Comparison of ENCODE assay signal across 8 cellular contexts in genomic region chr1:164576311-164577271, GRCh38. TPM values are rescaled to one million over a fixed set of nuclear protein-coding genes. Genes with fewer than 3 reads are reported as not detected.
A peak's percentile ranks its signal among the peaks of the same experiment; 100 is the strongest.
DNase-seq lines count a peak whose midpoint lies in the region; ATAC-seq, FAIRE-seq and TF ChIP-seq lines count a peak whose summit lies in the region.

No MANE protein-coding gene starts in this region.

- H3K27me3 ChIP-seq in colonic mucosa (no peaks in the 10 kb centered on the region), iPS-18a (ENCODE audit: control insufficient read depth, insufficient read depth, low read length) (no peaks in the 10 kb centered on the region)

- H3K9ac ChIP-seq in colonic mucosa (ENCODE audit: low read depth in 2 of 2, low read length in 2 of 2) (no peak overlapping the region), iPS-18a (ENCODE audit: low read length) (peak overlapping the region; percentile 55)

- H3K4me1 ChIP-seq in colonic mucosa, result no peaks in the 10 kb centered on the region
- H3K4me1 ChIP-seq in iPS-18a (ENCODE audit: control insufficient read depth, low read depth, low read length), result peaks cover 62% of the 10 kb centered on the region

- TF ChIP-seq CTCF in colonic mucosa (IDR thresholded peaks at IDR 0.05) (no peak), D721Med (IDR thresholded peaks at IDR 0.05; ENCODE audit: insufficient read depth, missing control alignments) (no peak)

- FAIRE-seq in D721Med (lab: Jason Lieb, UNC), result no peak

- DNase-seq in GM03348 (ENCODE audit: low spot score) (peak; percentile 44), colonic mucosa (no peak), sciatic nerve (ENCODE audit: low spot score) (no peak), HK-2 (ENCODE audit: unreplicated experiment) (no peak), NOMO-1 treated with dmso at 0.1 percent for 144 hours (lab: John Stamatoyannopoulos, UW; ENCODE audit: unreplicated experiment) (no peak), D721Med (ENCODE audit: insufficient read length, low spot score) (no peak)

- peak overlapping the region; percentile 20 for H3K27ac ChIP-seq in colonic mucosa
- H3K27ac ChIP-seq in iPS-18a (ENCODE audit: low read length), result no peak overlapping the region

- H3K4me3 ChIP-seq in colonic mucosa, result no peak overlapping the region
- peak overlapping the region; percentile 46 for H3K4me3 ChIP-seq in iPS-18a (ENCODE audit: low read length)

- ATAC-seq in sciatic nerve, result peak; percentile 58
- ATAC-seq in GM19351 (IDR thresholded peaks at IDR 0.05; ENCODE audit: unreplicated experiment), result no peak

- intact Hi-C loops in colonic mucosa (cut with DNase I) (no loop called here), sciatic nerve (cut with DNase I) (no loop called here)

- H3K36me3 ChIP-seq in colonic mucosa (no peaks in the 10 kb centered on the region), iPS-18a (ENCODE audit: control insufficient read depth, low read depth, low read length) (no peaks in the 10 kb centered on the region)

- no peaks in the 10 kb centered on the region for H3K9me3 ChIP-seq in colonic mucosa
- H3K9me3 ChIP-seq in iPS-18a (ENCODE audit: control insufficient read depth, low read depth, low read length), result no peaks in the 10 kb centered on the region

RNA-seq across cellular contexts. Expression of gene PBX1, which starts 17.6 kb away (rescaled TPM):
- 10 to 100 TPM; 27.2 to 53.7 TPM for total RNA-seq in colonic mucosa
- 72.9 TPM for total RNA-seq in sciatic nerve
